In the genomic region with DNA sequence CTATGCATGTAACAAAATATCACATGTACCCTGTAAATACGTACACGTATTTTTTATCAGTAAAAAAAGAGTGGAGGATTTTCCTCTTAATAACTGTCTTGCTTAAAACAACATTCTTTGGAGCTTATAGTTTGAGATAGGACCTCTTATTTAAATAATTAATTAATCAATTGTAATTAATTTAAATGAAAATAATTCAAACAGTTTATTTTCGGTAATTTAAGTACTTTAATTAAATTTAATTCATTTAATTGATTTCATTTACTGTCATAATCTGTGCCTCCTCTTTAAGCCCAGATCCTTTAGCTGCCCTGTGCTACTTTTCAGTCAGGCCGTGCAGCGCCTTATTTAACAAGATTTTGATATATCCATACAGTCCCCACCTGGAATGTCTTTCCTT, we compare ENCODE assay signal across 28 cellular contexts.
"Had no signal": no experiment of that assay in that cellular context is flagged by ENCODE, and none has a peak within 500 bp of the region (broad histone marks: within the 10 kb centered on the region; RNA-seq: fewer than 3 reads in every experiment).

No MANE protein-coding gene starts in this region.

- H3K36me3 ChIP-seq: ovary, right lobe of liver, sigmoid colon, stomach, thoracic aorta, thyroid gland, tibial nerve, upper lobe of left lung, vagina had no signal

- H3K9me3 Mint-ChIP-seq: natural killer cell treated with Interleukin-12 subunit alpha and Interleukin-12 subunit beta and Interleukin-15 and Interleukin-18, amount 100 ng/mL, for 72 hours; neural crest cell; stimulated activated effector memory CD8-positive, alpha-beta T cell treated with anti-CD3 and anti-CD28 coated beads, Interleukin-12 subunit alpha, Interleukin-12 subunit beta, amount 100 ng/mL, for 72 hours had no signal

- DNase-seq: nephron progenitor cell; occipital lobe; ovary; psoas muscle; right cardiac atrium; right lobe of liver; sigmoid colon; small intestine; stimulated activated CD4-positive, alpha-beta T cell treated with anti-CD3 and anti-CD28 coated beads, Interleukin-15, amount 100 ng/mL, for 24 hours; stimulated activated CD4-positive, alpha-beta T cell treated with anti-CD3 and anti-CD28 coated beads, Interleukin-2, amount 100 ng/mL, for 24 hours; stimulated activated CD4-positive, alpha-beta T cell treated with anti-CD3 and anti-CD28 coated beads, Interleukin-2, amount 100 ng/mL, for 48 hours; stimulated activated CD4-positive, alpha-beta T cell treated with anti-CD3 and anti-CD28 coated beads, Interleukin-4, amount 100 ng/mL, for 24 hours; stimulated activated naive B cell treated with anti-CD40 and anti-IgM and Interleukin-4, amounts not matched to agents 10 μg/mL and 1 μg/mL and 100 μg/mL, for 72 hours; stimulated activated naive CD4-positive, alpha-beta T cell treated with Interleukin-2 at 50 U/mL for 16 hours; stomach; thyroid gland; trophoblast cell had no signal

- H3K4me1 ChIP-seq: parathyroid adenoma, psoas muscle, sigmoid colon, stomach, thyroid gland, tibial nerve, vagina had no signal

- H3K27me3 ChIP-seq: ovary, right lobe of liver, sigmoid colon, thyroid gland, tibial nerve, upper lobe of left lung, vagina had no signal

- H3K9ac ChIP-seq: parathyroid adenoma had no signal

- H3K79me2 ChIP-seq: parathyroid adenoma had no signal

- H3K9me3 ChIP-seq: ovary, psoas muscle, right lobe of liver, sigmoid colon, stomach, thoracic aorta, thyroid gland, tibial nerve, upper lobe of left lung, vagina had no signal

- H3K36me3 Mint-ChIP-seq: natural killer cell treated with Interleukin-12 subunit alpha and Interleukin-12 subunit beta and Interleukin-15 and Interleukin-18, amount 100 ng/mL, for 72 hours; stimulated activated effector memory CD8-positive, alpha-beta T cell treated with anti-CD3 and anti-CD28 coated beads, Interleukin-12 subunit alpha, Interleukin-12 subunit beta, amount 100 ng/mL, for 72 hours had no signal

- ATAC-seq: natural killer cell treated with Interleukin-12 subunit alpha and Interleukin-12 subunit beta and Interleukin-15 and Interleukin-18, amount 100 ng/mL, for 72 hours; psoas muscle; right cardiac atrium; right lobe of liver; stimulated activated effector memory CD8-positive, alpha-beta T cell treated with anti-CD3 and anti-CD28 coated beads, Interleukin-12 subunit alpha, Interleukin-12 subunit beta, amount 100 ng/mL, for 72 hours; stimulated activated naive B cell treated with anti-CD40 and anti-IgM and Interleukin-4, amounts not matched to agents 10 μg/mL and 1 μg/mL and 100 μg/mL, for 72 hours had no signal

- H3K4me3 ChIP-seq: ovary, psoas muscle, right lobe of liver, sigmoid colon, stomach, thoracic aorta, thyroid gland, tibial nerve, upper lobe of left lung, vagina had no signal

- H3K27ac Mint-ChIP-seq: natural killer cell treated with Interleukin-12 subunit alpha and Interleukin-12 subunit beta and Interleukin-15 and Interleukin-18, amount 100 ng/mL, for 72 hours; nephron progenitor cell; progenitor cell of endocrine pancreas; stimulated activated effector memory CD8-positive, alpha-beta T cell treated with anti-CD3 and anti-CD28 coated beads, Interleukin-12 subunit alpha, Interleukin-12 subunit beta, amount 100 ng/mL, for 72 hours; stimulated activated naive B cell treated with anti-CD40 and anti-IgM and Interleukin-4, amounts not matched to agents 10 μg/mL and 1 μg/mL and 100 μg/mL, for 72 hours; stimulated activated naive CD8-positive, alpha-beta T cell treated with anti-CD3 and anti-CD28 coated beads, Interleukin-15, Interleukin-2, amounts not matched to agents 100 ng/mL and 50 ng/mL, for 24 hours had no signal

- H2AFZ ChIP-seq: parathyroid adenoma had no signal

- H3K4me3 Mint-ChIP-seq: natural killer cell treated with Interleukin-12 subunit alpha and Interleukin-12 subunit beta and Interleukin-15 and Interleukin-18, amount 100 ng/mL, for 72 hours; nephron progenitor cell; neural crest cell; stimulated activated effector memory CD8-positive, alpha-beta T cell treated with anti-CD3 and anti-CD28 coated beads, Interleukin-12 subunit alpha, Interleukin-12 subunit beta, amount 100 ng/mL, for 72 hours; stimulated activated naive B cell treated with anti-CD40 and anti-IgM and Interleukin-4, amounts not matched to agents 10 μg/mL and 1 μg/mL and 100 μg/mL, for 72 hours; stimulated activated naive CD8-positive, alpha-beta T cell treated with anti-CD3 and anti-CD28 coated beads, Interleukin-15, Interleukin-2, amounts not matched to agents 100 ng/mL and 50 ng/mL, for 24 hours had no signal

- H3K27ac ChIP-seq: ovary, parathyroid adenoma, psoas muscle, right lobe of liver, sigmoid colon, stomach, thoracic aorta, thyroid gland, tibial nerve, upper lobe of left lung, vagina had no signal

- H3K4me1 Mint-ChIP-seq: neural crest cell; stimulated activated effector memory CD8-positive, alpha-beta T cell treated with anti-CD3 and anti-CD28 coated beads, Interleukin-12 subunit alpha, Interleukin-12 subunit beta, amount 100 ng/mL, for 72 hours; stimulated activated naive B cell treated with anti-CD40 and anti-IgM and Interleukin-4, amounts not matched to agents 10 μg/mL and 1 μg/mL and 100 μg/mL, for 72 hours had no signal

- FAIRE-seq: small intestine, urothelium cell line had no signal
